15 cellular contexts compared by ENCODE assay signal in genomic region chr7:27362026-27362425, GRCh38.
"Had no signal": no experiment of that assay in that cellular context is flagged by ENCODE, and none has a peak within 500 bp of the region (broad histone marks: within the 10 kb centered on the region; RNA-seq: fewer than 3 reads in every experiment).

No MANE protein-coding gene starts in this region.

- H3K9me3 ChIP-seq: esophagus squamous epithelium, spleen, tibial artery, upper lobe of right lung had no signal

- FAIRE-seq: kidney had no signal

- H3K36me3 ChIP-seq: esophagus squamous epithelium, spleen, tibial artery, upper lobe of right lung had no signal

- H3K4me1 ChIP-seq: tibial artery had no signal

- H3K4me3 ChIP-seq: esophagus squamous epithelium, spleen, tibial artery, upper lobe of right lung had no signal

- ATAC-seq: effector memory CD8-positive, alpha-beta T cell; sciatic nerve; stimulated activated memory B cell treated with anti-CD40 and anti-IgM and Interleukin-4, amounts not matched to agents 10 μg/mL and 1 μg/mL and 100 μg/mL, for 72 hours; upper lobe of right lung had no signal

- H3K27me3 ChIP-seq: spleen, tibial artery, upper lobe of right lung had no signal

- H3K27ac ChIP-seq: esophagus squamous epithelium, tibial artery, upper lobe of right lung had no signal

- DNase-seq: effector memory CD8-positive, alpha-beta T cell; esophagus squamous epithelium; foreskin fibroblast; kidney; left cardiac atrium; mammary epithelial cell; occipital lobe; spleen; stimulated activated CD4-positive, alpha-beta T cell treated with anti-CD3 and anti-CD28 coated beads, Interleukin-15, amount 100 ng/mL, for 24 hours; stimulated activated CD4-positive, alpha-beta T cell treated with anti-CD3 and anti-CD28 coated beads, Interleukin-1b, Interleukin-23, amount 100 ng/mL, for 48 hours; stimulated activated CD4-positive, alpha-beta T cell treated with anti-CD3 and anti-CD28 coated beads, Interleukin-4, amount 100 ng/mL, for 24 hours; tibial artery; upper lobe of right lung had no signal
